Comparison of ENCODE assay signal across 25 cellular contexts in genomic region chr1:13707211-13707610, GRCh38. TPM values are rescaled to one million over a fixed set of nuclear protein-coding genes. Genes with fewer than 3 reads are reported as not detected.
A peak's percentile ranks its signal among the peaks of the same experiment; 100 is the strongest.
DNase-seq lines count a peak whose midpoint lies in the region; ATAC-seq and TF ChIP-seq lines count a peak whose summit lies in the region.
"Had no signal": no experiment of that assay in that cellular context is flagged by ENCODE, and none has a peak within 500 bp of the region (broad histone marks: within the 10 kb centered on the region; RNA-seq: fewer than 3 reads in every experiment).

No MANE protein-coding gene starts in this region.

- TF ChIP-seq CTCF in DOHH2 (IDR thresholded peaks at IDR 0.05; ENCODE audit: low read depth, low read length, poor library complexity, severe bottlenecking) (no peak), Loucy (conservative IDR thresholded peaks at IDR 0.05; ENCODE audit: low read length) (no peak)

- H3K36me3 Mint-ChIP-seq in natural killer cell treated with Interleukin-12 subunit alpha and Interleukin-12 subunit beta and Interleukin-15 and Interleukin-18, amount 100 ng/mL, for 72 hours = peaks cover 6% of the 10 kb centered on the region

- H3K9me2 ChIP-seq in DOHH2 (replicated peaks; ENCODE audit: control insufficient read depth, low read length) (no peaks in the 10 kb centered on the region), Loucy (replicated peaks; ENCODE audit: low read depth, low read length) (no peaks in the 10 kb centered on the region)

- H3K27me3 Mint-ChIP-seq in natural killer cell treated with Interleukin-12 subunit alpha and Interleukin-12 subunit beta and Interleukin-15 and Interleukin-18, amount 100 ng/mL, for 72 hours = no peaks in the 10 kb centered on the region
- H3K27me3 Mint-ChIP-seq: activated B cell treated with CpG ODN at 0.5 μM for 24 hours; activated naive CD8-positive, alpha-beta T cell; activated T-cell treated with anti-CD3 and anti-CD28 coated beads, Interleukin-2, amount 50 U/mL, for 24 hours; CD4-positive, alpha-beta T cell had no signal

- peak; percentile 51 for ATAC-seq in sciatic nerve
- no peak for ATAC-seq in natural killer cell treated with Interleukin-12 subunit alpha and Interleukin-12 subunit beta and Interleukin-15 and Interleukin-18, amount 100 ng/mL, for 72 hours
- ATAC-seq: heart left ventricle, upper lobe of right lung had no signal

- H4K20me1 ChIP-seq in DOHH2 (ENCODE audit: control insufficient read depth, insufficient read depth, low read depth, low read length) (no peaks in the 10 kb centered on the region), Loucy (ENCODE audit: insufficient read depth, low read length, poor library complexity, severe bottlenecking) (peaks cover 7% of the 10 kb centered on the region)

- H3K79me2 ChIP-seq in DOHH2 (ENCODE audit: control insufficient read depth, low read length) (peaks cover 100% of the 10 kb centered on the region), Loucy (ENCODE audit: insufficient read depth, low read length) (peaks cover 98% of the 10 kb centered on the region)

- H3K4me3 Mint-ChIP-seq in natural killer cell treated with Interleukin-12 subunit alpha and Interleukin-12 subunit beta and Interleukin-15 and Interleukin-18, amount 100 ng/mL, for 72 hours = no peak overlapping the region
- H3K4me3 Mint-ChIP-seq: activated B cell treated with CpG ODN at 0.5 μM for 24 hours; activated T-cell treated with anti-CD3 and anti-CD28 coated beads, Interleukin-2, amount 50 U/mL, for 24 hours; CD4-positive, alpha-beta T cell; H9; nephron progenitor cell had no signal

- H3K4me1 Mint-ChIP-seq in natural killer cell treated with Interleukin-12 subunit alpha and Interleukin-12 subunit beta and Interleukin-15 and Interleukin-18, amount 100 ng/mL, for 72 hours (ENCODE audit: low read depth in 2 of 2) = peaks cover 16 to 20% of the 10 kb centered on the region in 2 donors
- H3K4me1 Mint-ChIP-seq: H9 had no signal

- H3K27me3 ChIP-seq in DOHH2 (ENCODE audit: control insufficient read depth, low read length) (no peaks in the 10 kb centered on the region), Loucy (ENCODE audit: insufficient read depth, low read length, poor library complexity, severe bottlenecking) (no peaks in the 10 kb centered on the region)
- H3K27me3 ChIP-seq: heart left ventricle, upper lobe of right lung had no signal

- no peaks in the 10 kb centered on the region for H3K9me3 ChIP-seq in DOHH2 (ENCODE audit: control insufficient read depth, insufficient read depth, low read length)
- H3K9me3 ChIP-seq in Loucy (ENCODE audit: insufficient read depth, low read depth, low read length) = no peaks in the 10 kb centered on the region
- H3K9me3 ChIP-seq: heart left ventricle, upper lobe of right lung had no signal

- intact Hi-C loops in sciatic nerve (cut with DNase I) = no loop called here

- H3K9me3 Mint-ChIP-seq in natural killer cell treated with Interleukin-12 subunit alpha and Interleukin-12 subunit beta and Interleukin-15 and Interleukin-18, amount 100 ng/mL, for 72 hours = no peaks in the 10 kb centered on the region
- H3K9me3 Mint-ChIP-seq: activated B cell treated with CpG ODN at 0.5 μM for 24 hours; activated T-cell treated with anti-CD3 and anti-CD28 coated beads, Interleukin-2, amount 50 U/mL, for 24 hours; CD4-positive, alpha-beta T cell; H9; nephron progenitor cell had no signal

- 0 out of 2 replicates have a peak overlapping the region, but pooled peaks have one; percentile 99 for H3K27ac ChIP-seq in DOHH2 (ENCODE audit: low read depth, low read length)
- H3K27ac ChIP-seq: heart left ventricle, upper lobe of right lung had no signal

- H3K4me1 ChIP-seq in DOHH2 (ENCODE audit: control insufficient read depth, low read length) = peaks cover 100% of the 10 kb centered on the region
- peaks cover 66% of the 10 kb centered on the region for H3K4me1 ChIP-seq in Loucy (ENCODE audit: insufficient read depth, low read length, poor library complexity, severe bottlenecking)
- H3K4me1 ChIP-seq: upper lobe of right lung had no signal

- DNase-seq in fibroblast of peridontal ligament (ENCODE audit: extremely low read depth) (peak; percentile 82), sciatic nerve (ENCODE audit: low spot score) (no peak), SHP77 (lab: John Stamatoyannopoulos, UW) (no peak), NCI-H748 treated with DMSO at 0.1 percent for 48 hours (lab: John Stamatoyannopoulos, UW) (no peak)
- DNase-seq in stimulated activated CD4-positive, alpha-beta T cell treated with anti-CD3 and anti-CD28 coated beads, Interleukin-15, amount 100 ng/mL, for 24 hours = no peak
- no peak for DNase-seq in natural killer cell treated with Interleukin-12 subunit alpha and Interleukin-12 subunit beta and Interleukin-15 and Interleukin-18, amount 100 ng/mL, for 72 hours (ENCODE audit: low spot score)
- DNase-seq: activated B cell treated with CpG ODN at 0.5 μM for 24 hours; activated effector memory CD4-positive, alpha-beta T cell treated with anti-CD3 and anti-CD28 coated beads, Interleukin-2, amount 50 U/mL, for 16 hours; activated T-cell treated with anti-CD3 and anti-CD28 coated beads, Interleukin-2, amount 50 U/mL, for 24 hours; aorta; CD4-positive, alpha-beta T cell; effector CD4-positive, alpha-beta T cell; foreskin melanocyte; H9; heart left ventricle; Kasumi-1; nephron progenitor cell; OCI-M1; stimulated activated naive CD4-positive, alpha-beta T cell; T-helper 1 cell; upper lobe of right lung had no signal

- no peak overlapping the region for H3K27ac Mint-ChIP-seq in natural killer cell treated with Interleukin-12 subunit alpha and Interleukin-12 subunit beta and Interleukin-15 and Interleukin-18, amount 100 ng/mL, for 72 hours
- H3K27ac Mint-ChIP-seq: activated naive CD8-positive, alpha-beta T cell; activated T-cell treated with anti-CD3 and anti-CD28 coated beads, Interleukin-2, amount 50 U/mL, for 24 hours; H9; nephron progenitor cell had no signal

- H3K36me3 ChIP-seq in DOHH2 (ENCODE audit: control insufficient read depth, low read length) (peaks cover 65% of the 10 kb centered on the region), Loucy (ENCODE audit: insufficient read depth, low read length) (no peaks in the 10 kb centered on the region)
- H3K36me3 ChIP-seq: heart left ventricle, upper lobe of right lung had no signal

- H3K4me3 ChIP-seq in DOHH2 (ENCODE audit: low read length) (peak overlapping the region; percentile 88), Loucy (ENCODE audit: low read length, poor library complexity, severe bottlenecking) (peak overlapping the region; percentile 55)
- H3K4me3 ChIP-seq: heart left ventricle, lung, upper lobe of right lung had no signal

- H2AFZ ChIP-seq in Loucy (ENCODE audit: low read length) = no peak overlapping the region

- peaks cover 38% of the 10 kb centered on the region for H3F3A ChIP-seq in DOHH2 (ENCODE audit: control insufficient read depth, insufficient read depth)
- H3F3A ChIP-seq in Loucy (ENCODE audit: low read depth) = no peaks in the 10 kb centered on the region

- peak overlapping the region; percentile 27 for H3K9ac ChIP-seq in Loucy (ENCODE audit: low read depth, low read length, poor library complexity, severe bottlenecking)

- H3K4me2 ChIP-seq in DOHH2 (ENCODE audit: low read length) (peak overlapping the region; percentile 79), Loucy (ENCODE audit: low read depth, low read length, poor library complexity, severe bottlenecking) (peak overlapping the region; percentile 87)

RNA-seq across cellular contexts. Expression of gene PRDM2, which starts 7.2 kb away (rescaled TPM):
- 68.1 TPM for total RNA-seq in sciatic nerve
- total RNA-seq in natural killer cell treated with Interleukin-12 subunit alpha and Interleukin-12 subunit beta and Interleukin-15 and Interleukin-18, amount 100 ng/mL, for 72 hours = 10 to 100 TPM; 80.1 to 91.3 TPM
